In genomic region chr12:121549075-121549474, GRCh38 we compare ENCODE assay signal across 31 cellular contexts.
"Had no signal": no experiment of that assay in that cellular context is flagged by ENCODE, and none has a peak within 500 bp of the region (broad histone marks: within the 10 kb centered on the region; RNA-seq: fewer than 3 reads in every experiment).

No MANE protein-coding gene starts in this region.

- H3K4me3 Mint-ChIP-seq: activated CD4-positive, alpha-beta memory T cell treated with anti-CD3 and anti-CD28 coated beads, Interleukin-2, amount 10 ng/mL, durations not matched to agents 7 days and 5 days; activated CD4-positive, alpha-beta T cell treated with anti-CD3 and anti-CD28 coated beads, Interleukin-2, amount 10 ng/mL, durations not matched to agents 7 days and 5 days; activated naive CD4-positive, alpha-beta T cell treated with anti-CD3 and anti-CD28 coated beads, Interleukin-2, amount 10 ng/mL, durations not matched to agents 7 days and 5 days; activated naive CD8-positive, alpha-beta T cell treated with anti-CD3 and anti-CD28 coated beads, Interleukin-2, amount 10 ng/mL, durations not matched to agents 7 days and 5 days; activated T-cell treated with anti-CD3 and anti-CD28 coated beads, Interleukin-2, amount 50 U/mL, for 24 hours; activated T-cell treated with anti-CD3 and anti-CD28 coated beads, Interleukin-2, amount 50 U/mL, for 72 hours; brain; endodermal cell; T-cell; T-helper 1 cell treated with Interleukin-12 subunit alpha and Interleukin-12 subunit beta and Interleukin-4 antibody, amounts not matched to agents 30 μg/mL and 1 μg/mL, for 36 hours; T-helper 2 cell treated with Interferon-gamma antibody and Interleukin-4, amounts not matched to agents 5 μg/mL and 100 μg/mL, for 36 hours had no signal

- DNase-seq: activated CD4-positive, alpha-beta memory T cell treated with anti-CD3 and anti-CD28 coated beads, Interleukin-2, amount 10 ng/mL, durations not matched to agents 7 days and 5 days; activated CD4-positive, alpha-beta T cell treated with anti-CD3 and anti-CD28 coated beads for 1 hour; activated CD4-positive, alpha-beta T cell treated with anti-CD3 and anti-CD28 coated beads for 4 hours; activated CD4-positive, alpha-beta T cell treated with anti-CD3 and anti-CD28 coated beads, Interleukin-2, amount 10 ng/mL, durations not matched to agents 7 days and 5 days; activated CD4-positive, alpha-beta T cell treated with anti-CD3 and anti-CD28 coated beads, Interleukin-2, amount 50 U/mL, for 4 hours; activated CD8-positive, alpha-beta memory T cell treated with anti-CD3 and anti-CD28 coated beads, Interleukin-2, amount 50 U/mL, for 48 hours; activated gamma-delta T cell; activated naive CD4-positive, alpha-beta T cell; activated naive CD4-positive, alpha-beta T cell treated with anti-CD3 and anti-CD28 coated beads, Interleukin-2, amount 10 ng/mL, durations not matched to agents 7 days and 5 days; activated naive CD8-positive, alpha-beta T cell treated with anti-CD3 and anti-CD28 coated beads, Interleukin-2, amount 10 ng/mL, durations not matched to agents 7 days and 5 days; activated T-cell treated with anti-CD3 and anti-CD28 coated beads for 4 hours; activated T-cell treated with anti-CD3 and anti-CD28 coated beads, Interleukin-2, amount 50 U/mL, for 24 hours; activated T-cell treated with anti-CD3 and anti-CD28 coated beads, Interleukin-2, amount 50 U/mL, for 72 hours; central memory CD4-positive, alpha-beta T cell; cerebellar nuclear complex; colonic mucosa; dorsolateral prefrontal cortex; effector memory CD4-positive, alpha-beta T cell; endodermal cell; foreskin fibroblast; head of caudate nucleus; T-cell; T1000 had no signal

- ATAC-seq: activated naive CD4-positive, alpha-beta T cell treated with anti-CD3 and anti-CD28 coated beads, Interleukin-2, amount 50 U/mL, for 72 hours; activated T-cell treated with anti-CD3 and anti-CD28 coated beads, Interleukin-2, amount 50 U/mL, for 72 hours; esophagus mucosa; T-cell had no signal

- H3K36me3 Mint-ChIP-seq: activated naive CD4-positive, alpha-beta T cell treated with anti-CD3 and anti-CD28 coated beads, Interleukin-2, amount 50 U/mL, for 72 hours had no signal

- H3K4me3 ChIP-seq: ascending aorta, breast epithelium, cardiac muscle cell, colonic mucosa, dorsolateral prefrontal cortex had no signal

- H3K27me3 ChIP-seq: ascending aorta, breast epithelium, cardiac muscle cell, colonic mucosa, dorsolateral prefrontal cortex had no signal

- H3K9me3 Mint-ChIP-seq: activated CD4-positive, alpha-beta memory T cell treated with anti-CD3 and anti-CD28 coated beads, Interleukin-2, amount 10 ng/mL, durations not matched to agents 7 days and 5 days; activated CD4-positive, alpha-beta T cell treated with anti-CD3 and anti-CD28 coated beads, Interleukin-2, amount 10 ng/mL, durations not matched to agents 7 days and 5 days; activated naive CD4-positive, alpha-beta T cell treated with anti-CD3 and anti-CD28 coated beads, Interleukin-2, amount 10 ng/mL, durations not matched to agents 7 days and 5 days; activated naive CD4-positive, alpha-beta T cell treated with anti-CD3 and anti-CD28 coated beads, Interleukin-2, amount 50 U/mL, for 72 hours; activated naive CD8-positive, alpha-beta T cell treated with anti-CD3 and anti-CD28 coated beads, Interleukin-2, amount 10 ng/mL, durations not matched to agents 7 days and 5 days; activated T-cell treated with anti-CD3 and anti-CD28 coated beads, Interleukin-2, amount 50 U/mL, for 24 hours; activated T-cell treated with anti-CD3 and anti-CD28 coated beads, Interleukin-2, amount 50 U/mL, for 72 hours; brain; endodermal cell; T-cell; T-helper 1 cell treated with Interleukin-12 subunit alpha and Interleukin-12 subunit beta and Interleukin-4 antibody, amounts not matched to agents 30 μg/mL and 1 μg/mL, for 36 hours; T-helper 2 cell treated with Interferon-gamma antibody and Interleukin-4, amounts not matched to agents 5 μg/mL and 100 μg/mL, for 36 hours had no signal

- H3K27ac Mint-ChIP-seq: activated CD4-positive, alpha-beta memory T cell treated with anti-CD3 and anti-CD28 coated beads, Interleukin-2, amount 10 ng/mL, durations not matched to agents 7 days and 5 days; activated CD4-positive, alpha-beta T cell treated with anti-CD3 and anti-CD28 coated beads, Interleukin-2, amount 10 ng/mL, durations not matched to agents 7 days and 5 days; activated naive CD4-positive, alpha-beta T cell treated with anti-CD3 and anti-CD28 coated beads, Interleukin-2, amount 10 ng/mL, durations not matched to agents 7 days and 5 days; activated naive CD4-positive, alpha-beta T cell treated with anti-CD3 and anti-CD28 coated beads, Interleukin-2, amount 50 U/mL, for 72 hours; activated naive CD8-positive, alpha-beta T cell treated with anti-CD3 and anti-CD28 coated beads, Interleukin-2, amount 10 ng/mL, durations not matched to agents 7 days and 5 days; activated T-cell treated with anti-CD3 and anti-CD28 coated beads, Interleukin-2, amount 50 U/mL, for 24 hours; activated T-cell treated with anti-CD3 and anti-CD28 coated beads, Interleukin-2, amount 50 U/mL, for 72 hours; brain; T-cell; T-helper 1 cell treated with Interleukin-12 subunit alpha and Interleukin-12 subunit beta and Interleukin-4 antibody, amounts not matched to agents 30 μg/mL and 1 μg/mL, for 36 hours; T-helper 2 cell treated with Interferon-gamma antibody and Interleukin-4, amounts not matched to agents 5 μg/mL and 100 μg/mL, for 36 hours had no signal

- H3K4me1 ChIP-seq: ascending aorta, breast epithelium, colonic mucosa had no signal

- H3K36me3 ChIP-seq: breast epithelium, cardiac muscle cell, colonic mucosa had no signal

- H3K27me3 Mint-ChIP-seq: activated CD4-positive, alpha-beta memory T cell treated with anti-CD3 and anti-CD28 coated beads, Interleukin-2, amount 10 ng/mL, durations not matched to agents 7 days and 5 days; activated CD4-positive, alpha-beta T cell treated with anti-CD3 and anti-CD28 coated beads, Interleukin-2, amount 10 ng/mL, durations not matched to agents 7 days and 5 days; activated naive CD4-positive, alpha-beta T cell treated with anti-CD3 and anti-CD28 coated beads, Interleukin-2, amount 10 ng/mL, durations not matched to agents 7 days and 5 days; activated naive CD8-positive, alpha-beta T cell treated with anti-CD3 and anti-CD28 coated beads, Interleukin-2, amount 10 ng/mL, durations not matched to agents 7 days and 5 days; activated T-cell treated with anti-CD3 and anti-CD28 coated beads, Interleukin-2, amount 50 U/mL, for 24 hours; brain; T-cell had no signal

- H3K4me1 Mint-ChIP-seq: endodermal cell had no signal

- H3K9me3 ChIP-seq: ascending aorta, breast epithelium, colonic mucosa had no signal

- H3K27ac ChIP-seq: ascending aorta, breast epithelium, cardiac muscle cell, colonic mucosa, dorsolateral prefrontal cortex had no signal
